Comparison of ENCODE assay signal across 19 cellular contexts in genomic region chr3:138881233-138881632, GRCh38. TPM values are rescaled to one million over a fixed set of nuclear protein-coding genes. Genes with fewer than 3 reads are reported as not detected.
DNase-seq lines count a peak whose midpoint lies in the region; ATAC-seq, FAIRE-seq and TF ChIP-seq lines count a peak whose summit lies in the region.
"Had no signal": no experiment of that assay in that cellular context is flagged by ENCODE, and none has a peak within 500 bp of the region (broad histone marks: within the 10 kb centered on the region; RNA-seq: fewer than 3 reads in every experiment).

No MANE protein-coding gene starts in this region.

- TF ChIP-seq CTCF in GM12878 (IDR thresholded peaks at IDR 0.05 in 2 of 3, conservative IDR thresholded peaks at IDR 0.05 in 1 of 3; ENCODE audit: control insufficient read depth in 2 of 3, extremely low read depth in 1 of 3, insufficient read depth in 1 of 3, low read depth in 3 of 3, low read length in 3 of 3), result no peak
- TF ChIP-seq CTCF in mucosa of descending colon (IDR thresholded peaks at IDR 0.05), result no peak
- TF ChIP-seq CTCF in stomach (IDR thresholded peaks at IDR 0.05), result no peak
- TF ChIP-seq CTCF in kidney (IDR thresholded peaks at IDR 0.05; ENCODE audit: borderline replicate concordance, extremely low read depth, insufficient read depth), result no peak

- TF ChIP-seq RAD21 in GM12878 (IDR thresholded peaks at IDR 0.05; ENCODE audit: insufficient read depth, low read depth, low read length), result no peak

- H3K27ac ChIP-seq in GM12878 (ENCODE audit: control insufficient read depth, insufficient read depth), result no peak overlapping the region
- H3K27ac ChIP-seq in stomach, result peak overlapping the region in 4 of 5 donors; percentile 54 to 81 (median 68)
- H3K27ac ChIP-seq in kidney (ENCODE audit: low read depth in 2 of 2, low read length in 2 of 2), result no peak overlapping the region
- H3K27ac ChIP-seq: PC-9, SJCRH30 had no signal

- H3K9me3 ChIP-seq in MG63, result no peaks in the 10 kb centered on the region; the same call in 1 of the 2 replicates
- H3K9me3 ChIP-seq in GM12878 (replicated peaks; ENCODE audit: control insufficient read depth, insufficient read depth, low read length), result no peaks in the 10 kb centered on the region
- H3K9me3 ChIP-seq in mucosa of descending colon, result no peaks in the 10 kb centered on the region
- H3K9me3 ChIP-seq in stomach, result peaks cover 0 to 3% (median 2%) of the 10 kb centered on the region in 4 donors
- H3K9me3 ChIP-seq in kidney (ENCODE audit: control insufficient read depth in 1 of 2, low read length in 2 of 2), result no peaks in the 10 kb centered on the region
- H3K9me3 ChIP-seq: SJCRH30 had no signal

- TF ChIP-seq POLR2A in GM12878 (IDR thresholded peaks at IDR 0.05; ENCODE audit: low read depth, low read length), result no peak
- TF ChIP-seq POLR2A in stomach (IDR thresholded peaks at IDR 0.05), result no peak

- no peak for FAIRE-seq in GM12878 (lab: Jason Lieb, UNC)
- no peak for FAIRE-seq in kidney (lab: Jason Lieb, UNC)
- no peak for FAIRE-seq in frontal cortex (lab: Jason Lieb, UNC)
- FAIRE-seq: D721Med, H54, K562 had no signal

- TF ChIP-seq EP300 in GM12878 (IDR thresholded peaks at IDR 0.05; ENCODE audit: borderline replicate concordance in 1 of 2, control insufficient read depth in 1 of 2, low read depth in 2 of 2, low read length in 2 of 2), result no peak
- no peak for TF ChIP-seq EP300 in stomach (IDR thresholded peaks at IDR 0.05)

- no peaks in the 10 kb centered on the region for H4K20me1 ChIP-seq in GM12878 (ENCODE audit: control insufficient read depth, insufficient read depth)

- no peak overlapping the region for H3K4me3 ChIP-seq in MG63
- no peak overlapping the region for H3K4me3 ChIP-seq in GM12878
- H3K4me3 ChIP-seq in mucosa of descending colon, result no peak overlapping the region
- no peak overlapping the region for H3K4me3 ChIP-seq in stomach
- H3K4me3 ChIP-seq in kidney (ENCODE audit: low read length in 2 of 2), result no peak overlapping the region
- H3K4me3 ChIP-seq: K562, PC-9, SJCRH30 had no signal

- CTCF ChIA-PET in GM12878 (lab: Yijun Ruan, JAX), result interaction anchor here (0.9 to 2.0 kb wide), 2 partner anchors 35 to 402 kb away, joined by 3 to 8 read pairs; no protein-coding TSS in a partner anchor

- H3K36me3 ChIP-seq in MG63 (no peaks in the 10 kb centered on the region), GM12878 (ENCODE audit: control insufficient read depth in 2 of 2, insufficient read depth in 2 of 2, low read length in 1 of 2) (no peaks in the 10 kb centered on the region), mucosa of descending colon (ENCODE audit: low read depth) (no peaks in the 10 kb centered on the region), stomach (no peaks in the 10 kb centered on the region), kidney (ENCODE audit: control insufficient read depth in 1 of 2, insufficient read depth in 2 of 2, low read length in 2 of 2) (no peaks in the 10 kb centered on the region)
- H3K36me3 ChIP-seq: SJCRH30 had no signal

- H3K79me2 ChIP-seq in GM12878 (ENCODE audit: control insufficient read depth, insufficient read depth, low read length), result no peaks in the 10 kb centered on the region

- H3K4me1 ChIP-seq in GM12878 (ENCODE audit: control insufficient read depth, insufficient read depth, low read length), result no peaks in the 10 kb centered on the region
- H3K4me1 ChIP-seq in mucosa of descending colon (ENCODE audit: low read depth), result peaks cover 12% of the 10 kb centered on the region
- peaks cover 0 to 10% (median 0%) of the 10 kb centered on the region in 4 donors for H3K4me1 ChIP-seq in stomach
- H3K4me1 ChIP-seq in kidney (ENCODE audit: control insufficient read depth in 1 of 2, insufficient read depth in 1 of 2, low read depth in 1 of 2, low read length in 2 of 2), result no peaks in the 10 kb centered on the region
- H3K4me1 ChIP-seq: SJCRH30 had no signal

- H3K9ac ChIP-seq in GM12878 (ENCODE audit: control insufficient read depth, insufficient read depth, low read length), result no peak overlapping the region
- H3K9ac ChIP-seq in kidney (ENCODE audit: low read length in 2 of 2), result no peak overlapping the region

- no peak overlapping the region for H3K4me2 ChIP-seq in GM12878 (ENCODE audit: control insufficient read depth, insufficient read depth)
- H3K4me2 ChIP-seq: PC-9 had no signal

- in situ Hi-C loops in GM12878 (cut with MboI), result no loop called here

- SMC1A ChIA-PET in GM12878 (lab: Charles Lee; ENCODE audit: uncharacterized antibody, unreplicated experiment), result interaction anchor here (0.8 to 1.1 kb wide), 4 partner anchors 10 to 169 kb away, joined by 3 read pairs; no protein-coding TSS in a partner anchor

- intact Hi-C loops in GM12878 (cut with micrococcal nuclease; ENCODE audit: unreplicated experiment) (no loop called here), mucosa of descending colon (cut with DNase I, micrococcal nuclease) (no loop called here), stomach (cut with DNase I; ENCODE audit: low total_unique reads) (no loop called here), kidney (cut with DNase I) (no loop called here)

- H3K27me3 ChIP-seq in MG63 (no peaks in the 10 kb centered on the region), GM12878 (replicated peaks in 1 of 2; ENCODE audit: control insufficient read depth in 2 of 2, insufficient read depth in 2 of 2, low read length in 1 of 2) (no peaks in the 10 kb centered on the region), stomach (no peaks in the 10 kb centered on the region)
- H3K27me3 ChIP-seq: SJCRH30 had no signal

- ATAC-seq in GM12878, result peak; percentile 41; the same call in 2 of the 3 replicates
- ATAC-seq in mucosa of descending colon, result peak; percentile 97
- ATAC-seq in HG03439 (IDR thresholded peaks at IDR 0.05; ENCODE audit: unreplicated experiment), result no peak
- ATAC-seq: K562 had no signal

- RAD21 ChIA-PET in GM12878 (lab: Charles Lee; ENCODE audit: unreplicated experiment), result no interaction called here

- peak overlapping the region; percentile 75 for H2AFZ ChIP-seq in GM12878 (ENCODE audit: control insufficient read depth, low read depth, low read length)
- H2AFZ ChIP-seq: PC-9 had no signal

- WGBS in GM12878 (ENCODE audit: insufficient coverage, insufficient replicate concordance, low lambda C conversion rate, missing lambda C conversion rate), result 21% methylated on average over 2 of the region's 2 CpGs
- WGBS in stomach, 5 donors, result 25 to 52% (median 47%) methylated on average over 2 of the region's 2 CpGs

- no TSS peak for BruUV-seq in GM12878 (replicated peaks; lab: Mats Ljungman, UMichigan)

- DNase-seq in MG63 (peak; percentile 15), GM12878 (ENCODE audit: low read depth, low spot score) (no peak), mucosa of descending colon (peak in 2 of 3 donors; percentile 51 to 60), stomach (no peak), kidney (no peak), frontal cortex (ENCODE audit: low spot score in 2 of 2) (no peak)
- DNase-seq: ACHN, C1 segment of cervical spinal cord, DMS79, NCI-H1417 treated with DMSO at 0.1 percent for 48 hours, NCI-H1930, NCI-H226, NCI-H524, PC-9, SJCRH30 had no signal

- POLR2A ChIA-PET in GM12878 (lab: Charles Lee), result no interaction called here

TF ChIP-seq in GM12878, 131 proteins besides CTCF, POLR2A, EP300 and RAD21 (continues in another document):
- TF ChIP-seq HSF1 (IDR thresholded peaks at IDR 0.05; ENCODE audit: low read depth, low read length), result no peak

RNA-seq across cellular contexts. Expression of gene PIK3CB, which starts 46.5 kb away (rescaled TPM):
- 40.9 and 45.6 TPM in 2 replicates for total RNA-seq in MG63 (2014; rRNA removed; shearing (Covaris generic); ENCODE audit: low replicate concordance)
- 32.0 and 34.1 TPM in 2 replicates for total RNA-seq in GM12878 (2013; cell fraction: nucleolus; rRNA removed)
- total RNA-seq in GM12878 (2014; rRNA removed) (7.7 and 9.5 TPM in 2 replicates), GM12878 (2014; rRNA removed; fragmentation: Illumina TruSeq; extraction: Trizol) (6.3 and 6.6 TPM in 2 replicates), GM12878 (2021) (13.5 and 18.4 TPM in 2 replicates), mucosa of descending colon (10 to 100 TPM; 44.3 to 57.9 (median 51.8) TPM), stomach (10 to 100 TPM in 3 of 5 donors, 1 to 10 TPM in 2; 2.9 to 43.7 (median 11.6) TPM), kidney (48.0 TPM), frontal cortex (28.9 TPM)
- polyA plus RNA-seq in GM12878 (2011; ENCODE audit: low read depth), result 5.0 TPM
- polyA plus RNA-seq in GM12878 (2011; rRNA removed) (11.6 and 12.9 TPM in 2 replicates), GM12878 (2014; fragmentation: Illumina TruSeq; extraction: Trizol) (17.3 and 22.3 TPM in 2 replicates), GM12878 (2014; fragmentation: Nextera tagmentation; extraction: Ambion mirVana) (1 to 10 TPM; 5.0 to 5.5 TPM), GM12878 (2014; rRNA removed) (9.3 and 10.5 TPM in 2 replicates), GM12878 (2016; fragmentation: Nextera tagmentation; extraction: Ambion mirVana) (10 to 100 TPM; 13.5 to 17.0 TPM), stomach (1 to 10 TPM; 8.5 to 9.2 (median 9.2) TPM), kidney (ENCODE audit: insufficient read depth, low read depth, low replicate concordance) (20.1 TPM)
- 4.9 and 8.1 TPM in 2 replicates for polyA plus RNA-seq in GM12878 (2011; cell fraction: cytosol; rRNA removed)
- 6.2 and 6.4 TPM in 2 replicates for polyA plus RNA-seq in GM12878 (2011; cell fraction: nucleus; rRNA removed)
- 6.3 and 9.5 TPM in 2 replicates for polyA plus RNA-seq in GM12878 (2012)
- polyA minus RNA-seq in GM12878 (2011; rRNA and poly(A)+ RNA removed), result 11.8 and 12.9 TPM in 2 replicates
- 3.2 and 10.8 TPM in 2 replicates for polyA minus RNA-seq in GM12878 (2011; cell fraction: cytosol; rRNA and poly(A)+ RNA removed)
- polyA minus RNA-seq in GM12878 (2011; cell fraction: nucleus; rRNA and poly(A)+ RNA removed), result 8.0 and 17.4 TPM in 2 replicates

Comparison
In these comparisons a context has a peak if more than half of its experiments do, and no peak if none do; other contexts are left out.
1. DNase-seq: peak in MG63 (single experiment) and mucosa of descending colon (2 of 3); none in GM12878 (single experiment), stomach (single experiment), kidney (single experiment) and frontal cortex (0 of 2).
2. H3K27ac ChIP-seq: peak in stomach (4 of 5); none in GM12878 (single experiment) and kidney (0 of 2).